Comparison of ENCODE assay signal across 7 cellular contexts in the genomic region with DNA sequence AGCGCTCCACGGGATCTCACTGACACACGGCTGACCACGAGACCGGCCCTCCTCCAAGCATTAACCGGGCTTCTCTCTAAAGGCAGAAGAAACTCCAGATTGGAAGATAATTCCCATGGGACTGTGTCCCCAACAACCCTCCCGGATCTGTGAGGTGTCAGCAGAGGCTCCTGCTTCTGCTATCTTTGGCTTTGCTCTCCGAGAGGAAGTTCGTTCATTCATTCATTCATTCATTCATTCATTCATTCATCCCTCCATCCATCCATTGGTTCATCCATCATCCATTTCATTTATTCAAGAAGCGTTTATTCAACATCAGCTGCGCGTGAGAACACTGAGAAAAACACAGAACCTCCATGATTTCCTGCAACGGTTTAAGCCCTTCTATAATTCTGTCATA. TPM values are rescaled to one million over a fixed set of nuclear protein-coding genes. Genes with fewer than 3 reads are reported as not detected.
"Had no signal": no experiment of that assay in that cellular context is flagged by ENCODE, and none has a peak within 500 bp of the region (broad histone marks: within the 10 kb centered on the region; RNA-seq: fewer than 3 reads in every experiment).

No MANE protein-coding gene starts in this region.

- ATAC-seq: GM12878 had no signal

- FAIRE-seq: G401.6, GM12878, GM12891, GM18507, GM19239 had no signal

- H3K4me3 ChIP-seq: GM12878 had no signal

- DNase-seq: GDM1, GF-D8 had no signal

RNA-seq across cellular contexts. Expression of a gene that starts 11.5 kb away (rescaled TPM):
- polyA plus RNA-seq: GM12878 had no signal
